7 cellular contexts compared by ENCODE assay signal in the genomic region with DNA sequence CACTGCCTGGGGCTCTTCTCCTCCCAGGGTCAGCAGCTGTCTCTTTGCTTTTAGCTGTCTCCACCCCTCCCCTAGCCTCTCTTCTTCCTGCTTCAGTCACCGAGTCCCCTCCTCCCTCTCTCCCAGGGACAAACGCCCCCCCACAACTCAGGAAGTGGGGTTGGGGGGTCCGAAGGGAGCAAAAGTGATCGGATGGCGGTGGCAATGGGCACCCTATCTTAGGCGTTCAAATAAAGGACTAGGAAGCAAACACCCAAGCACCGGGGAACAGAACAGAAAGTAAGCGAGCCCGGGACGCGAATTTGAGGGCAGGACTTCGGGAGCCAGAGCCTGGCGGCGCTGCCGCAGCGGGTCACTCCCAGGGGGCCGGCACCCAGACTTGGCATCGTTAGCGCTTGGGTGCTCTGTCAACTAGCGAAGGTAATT. TPM values are rescaled to one million over a fixed set of nuclear protein-coding genes. Genes with fewer than 3 reads are reported as not detected.
A peak's percentile ranks its signal among the peaks of the same experiment; 100 is the strongest.
DNase-seq lines count a peak whose midpoint lies in the region; ATAC-seq and TF ChIP-seq lines count a peak whose summit lies in the region.

No MANE protein-coding gene starts in this region.

- TF ChIP-seq POLR2A in GM15510 (IDR thresholded peaks at IDR 0.05; ENCODE audit: borderline replicate concordance, extremely low read depth, insufficient read length), result peak; percentile 19

- peak; percentile 26 to 38 for DNase-seq in NOMO-1 (lab: John Stamatoyannopoulos, UW; ENCODE audit: unreplicated experiment in 2 of 2)
- DNase-seq in activated naive CD4-positive, alpha-beta T cell treated with anti-CD3 and anti-CD28 coated beads, Interleukin-2, amount 50 U/mL, for 16 hours, result peak; percentile 24
- DNase-seq in left ventricle myocardium superior, result peak; percentile 60
- no peak for DNase-seq in sciatic nerve (ENCODE audit: low spot score)
- DNase-seq in medulla oblongata (ENCODE audit: extremely low spot score), result no peak

- ATAC-seq in left ventricle myocardium superior (peak; percentile 50), sciatic nerve (peak; percentile 27), HG02798 (IDR thresholded peaks at IDR 0.05; ENCODE audit: poor library complexity, unreplicated experiment) (no peak)

- intact Hi-C loops in left ventricle myocardium superior (cut with micrococcal nuclease), result no loop called here
- intact Hi-C loops in sciatic nerve (cut with DNase I), result no loop called here

RNA-seq across cellular contexts. Expression of a gene that starts 1.0 kb away (rescaled TPM):
- total RNA-seq in left ventricle myocardium superior, result 6.1 TPM
- total RNA-seq in sciatic nerve, result 88.6 TPM

RNA-seq across cellular contexts. Expression of a gene that starts 40.1 kb away (rescaled TPM):
- total RNA-seq in left ventricle myocardium superior (23.1 TPM), sciatic nerve (10.7 TPM)

Comparison
In these comparisons a context has a peak if more than half of its experiments do, and no peak if none do; other contexts are left out.
1. DNase-seq: peak in NOMO-1 (2 of 2), activated naive CD4-positive, alpha-beta T cell treated with anti-CD3 and anti-CD28 coated beads, Interleukin-2, amount 50 U/mL, for 16 hours (single experiment) and left ventricle myocardium superior (single experiment); none in sciatic nerve (single experiment) and medulla oblongata (single experiment).
2. RNA of a gene that starts 1.0 kb away (total RNA-seq): 88.6 TPM in sciatic nerve (single experiment); 6.1 TPM in left ventricle myocardium superior (single experiment); every median in the first group is over 10 times any median in the second.